ENCODE assay signal across 20 cellular contexts in the genomic region with DNA sequence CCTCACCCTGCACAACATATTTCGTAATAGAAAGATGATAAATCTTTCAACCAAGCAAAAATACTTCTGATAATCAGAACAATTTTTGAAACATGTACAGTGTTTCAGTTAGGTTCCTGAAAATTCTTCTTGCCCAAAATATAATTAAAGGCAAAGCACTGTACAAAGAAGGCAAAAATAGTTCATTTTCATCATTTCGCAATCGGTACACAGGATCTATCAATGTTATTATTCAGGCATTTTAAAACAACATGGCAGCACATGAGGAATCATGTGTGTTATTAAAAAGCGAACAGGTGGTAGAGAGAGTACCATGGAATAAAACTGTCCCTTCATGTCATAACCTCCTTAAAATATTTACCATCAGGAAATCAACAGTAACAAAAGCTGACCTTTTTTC.
DNase-seq lines count a peak whose midpoint lies in the region; ATAC-seq, FAIRE-seq and TF ChIP-seq lines count a peak whose summit lies in the region.
"Had no signal": no experiment of that assay in that cellular context is flagged by ENCODE, and none has a peak within 500 bp of the region (broad histone marks: within the 10 kb centered on the region; RNA-seq: fewer than 3 reads in every experiment).

No MANE protein-coding gene starts in this region.

- no peaks in the 10 kb centered on the region for H3K9me3 ChIP-seq in IMR-90 (ENCODE audit: control insufficient read depth, insufficient read depth, low read length)
- no peaks in the 10 kb centered on the region for H3K9me3 ChIP-seq in H1 (ENCODE audit: insufficient read depth in 2 of 2, low read depth in 1 of 2, low read length in 1 of 2)
- H3K9me3 ChIP-seq in right atrium auricular region, result no peaks in the 10 kb centered on the region
- H3K9me3 ChIP-seq: A549 had no signal

- H3K9ac ChIP-seq in IMR-90 (ENCODE audit: low read depth, low read length) (no peak overlapping the region), H1 (replicated peaks in 1 of 4; ENCODE audit: extremely low read depth in 1 of 4, low read depth in 3 of 4, low read length in 3 of 4) (no peak overlapping the region)

- no peaks in the 10 kb centered on the region for H3K79me2 ChIP-seq in H1 (ENCODE audit: control insufficient read depth in 1 of 2, insufficient read depth in 2 of 2, low read length in 2 of 2)

- no peaks in the 10 kb centered on the region for H3K9me3 Mint-ChIP-seq in activated T-helper 1 cell treated with anti-CD3 and anti-CD28 coated beads, Interleukin-12 subunit alpha, Interleukin-12 subunit beta, Interleukin-2, Interleukin-4 antibody, amounts not matched to agents 30 ng/mL and 10 ng/mL and 1 ng/mL, durations not matched to agents 14 hours and 24 hours and 36 hours
- H3K9me3 Mint-ChIP-seq: H9 had no signal

- H4K5ac ChIP-seq in IMR-90 (ENCODE audit: low read depth, low read length) (no peak overlapping the region), H1 (ENCODE audit: insufficient read length, low read depth, low read length) (no peak overlapping the region)

- TF ChIP-seq RAD21 in IMR-90 (IDR thresholded peaks at IDR 0.05; ENCODE audit: low read length) (no peak), H1 (IDR thresholded peaks at IDR 0.05 in 1 of 2, conservative IDR thresholded peaks at IDR 0.05 in 1 of 2; ENCODE audit: low read depth in 2 of 2, low read length in 2 of 2) (no peak)

- H3K23me2 ChIP-seq in H1 (ENCODE audit: low read depth, low read length), result no peaks in the 10 kb centered on the region; the same call in 1 of the 2 replicates

- no peak overlapping the region for H2BK5ac ChIP-seq in IMR-90 (ENCODE audit: low read depth, low read length, poor library complexity, severe bottlenecking)
- no peak overlapping the region for H2BK5ac ChIP-seq in H1 (ENCODE audit: low read depth, low read length)

- H3K4ac ChIP-seq in IMR-90 (ENCODE audit: low read depth, low read length), result no peak overlapping the region
- no peak overlapping the region for H3K4ac ChIP-seq in H1 (replicated peaks; ENCODE audit: insufficient read length, low read depth, low read length)

- H4K20me1 ChIP-seq in IMR-90 (ENCODE audit: insufficient read depth, low read length) (no peaks in the 10 kb centered on the region), H1 (replicated peaks in 1 of 2; ENCODE audit: control insufficient read depth in 1 of 2, insufficient read depth in 2 of 2, low read length in 2 of 2) (no peaks in the 10 kb centered on the region)

- no peak overlapping the region for H3K27ac ChIP-seq in IMR-90 (ENCODE audit: insufficient read depth, low read length)
- no peak overlapping the region for H3K27ac ChIP-seq in H1 (ENCODE audit: low read depth, low read length)
- no peak overlapping the region for H3K27ac ChIP-seq in right atrium auricular region
- H3K27ac ChIP-seq: A549 had no signal

- no peak overlapping the region for H2AFZ ChIP-seq in IMR-90 (replicated peaks; ENCODE audit: low read length, poor library complexity)
- no peak overlapping the region for H2AFZ ChIP-seq in H1 (ENCODE audit: low read length)

- H3K27me3 ChIP-seq in IMR-90 (ENCODE audit: control insufficient read depth, insufficient read depth, low read length), result no peaks in the 10 kb centered on the region
- H3K27me3 ChIP-seq in H1 (replicated peaks in 1 of 4; ENCODE audit: control insufficient read depth in 3 of 4, extremely low read depth in 1 of 4, insufficient read depth in 3 of 4, low read length in 3 of 4), result no peaks in the 10 kb centered on the region
- H3K27me3 ChIP-seq in right atrium auricular region, result no peaks in the 10 kb centered on the region

- no peak overlapping the region for H3K4me2 ChIP-seq in IMR-90 (ENCODE audit: low read depth, low read length)
- H3K4me2 ChIP-seq in H1 (ENCODE audit: insufficient read depth in 1 of 2, low read depth in 2 of 2, low read length in 2 of 2), result no peak overlapping the region
- H3K4me2 ChIP-seq: A549 had no signal

- H3K27me3 Mint-ChIP-seq in activated T-helper 1 cell treated with anti-CD3 and anti-CD28 coated beads, Interleukin-12 subunit alpha, Interleukin-12 subunit beta, Interleukin-2, Interleukin-4 antibody, amounts not matched to agents 30 ng/mL and 10 ng/mL and 1 ng/mL, durations not matched to agents 14 hours and 24 hours and 36 hours (ENCODE audit: insufficient read depth), result no peaks in the 10 kb centered on the region
- H3K27me3 Mint-ChIP-seq: CD4-positive, alpha-beta memory T cell had no signal

- H2BK20ac ChIP-seq in IMR-90 (ENCODE audit: low read depth, low read length), result no peak overlapping the region
- H2BK20ac ChIP-seq in H1 (ENCODE audit: low read length), result no peak overlapping the region

- H3K14ac ChIP-seq in IMR-90 (replicated peaks; ENCODE audit: low read depth, low read length) (no peak overlapping the region), H1 (ENCODE audit: insufficient read length) (no peak overlapping the region)

- FAIRE-seq in H1 (lab: Jason Lieb, UNC), result no peak
- FAIRE-seq: A549, GM12892 had no signal

- no peak overlapping the region for H3K4me3 Mint-ChIP-seq in activated T-helper 1 cell treated with anti-CD3 and anti-CD28 coated beads, Interleukin-12 subunit alpha, Interleukin-12 subunit beta, Interleukin-2, Interleukin-4 antibody, amounts not matched to agents 30 ng/mL and 10 ng/mL and 1 ng/mL, durations not matched to agents 14 hours and 24 hours and 36 hours
- H3K4me3 Mint-ChIP-seq: CD4-positive, alpha-beta memory T cell; H9 had no signal

- POLR2A ChIA-PET in IMR-90 (lab: Charles Lee; ENCODE audit: unreplicated experiment) (no interaction called here), H1 (lab: Charles Lee; ENCODE audit: partially characterized antibody) (interaction anchor here (1.0 kb wide), 1 partner anchor 16 kb away, joined by 3 read pairs; no protein-coding TSS in a partner anchor)

- H3K27ac Mint-ChIP-seq in activated T-helper 1 cell treated with anti-CD3 and anti-CD28 coated beads, Interleukin-12 subunit alpha, Interleukin-12 subunit beta, Interleukin-2, Interleukin-4 antibody, amounts not matched to agents 30 ng/mL and 10 ng/mL and 1 ng/mL, durations not matched to agents 14 hours and 24 hours and 36 hours, result no peak overlapping the region
- H3K27ac Mint-ChIP-seq: H9 had no signal

- H3K79me1 ChIP-seq in IMR-90 (ENCODE audit: low read depth in 1 of 2, low read length in 2 of 2) (no peaks in the 10 kb centered on the region), H1 (ENCODE audit: low read depth, low read length) (no peaks in the 10 kb centered on the region; the same call in 1 of the 2 replicates)

- no TSS peak for BruUV-seq in IMR-90 (replicated peaks; lab: Mats Ljungman, UMichigan)

- ATAC-seq in IMR-90 (ENCODE audit: low read depth), result no peak
- ATAC-seq in HG02763 (IDR thresholded peaks at IDR 0.05; ENCODE audit: unreplicated experiment), result no peak
- ATAC-seq: A549, HCT116 had no signal

- H3K36me3 ChIP-seq in IMR-90 (ENCODE audit: control insufficient read depth, insufficient read depth, low read length) (no peaks in the 10 kb centered on the region), H1 (ENCODE audit: control insufficient read depth in 2 of 4, insufficient read depth in 4 of 4, low read length in 3 of 4) (no peaks in the 10 kb centered on the region), right atrium auricular region (no peaks in the 10 kb centered on the region)

- TF ChIP-seq CTCF in AG10803 (conservative IDR thresholded peaks at IDR 0.05; ENCODE audit: low read length), result no peak
- no peak for TF ChIP-seq CTCF in IMR-90 (conservative IDR thresholded peaks at IDR 0.05; ENCODE audit: low read depth, low read length)
- TF ChIP-seq CTCF in H1 (IDR thresholded peaks at IDR 0.05; ENCODE audit: control extremely low read depth in 1 of 3, insufficient read depth in 1 of 3, low read depth in 1 of 3, low read length in 3 of 3), result no peak
- no peak for TF ChIP-seq CTCF in right atrium auricular region (IDR thresholded peaks at IDR 0.05)

- in situ Hi-C loops in IMR-90 (cut with MboI; ENCODE audit: low sequenced_read_pairs), result no loop called here

- H2BK12ac ChIP-seq in H1 (ENCODE audit: low read depth, low read length), result no peak overlapping the region

- H3K56ac ChIP-seq in IMR-90 (ENCODE audit: extremely low read depth, insufficient read depth, low read length), result no peak overlapping the region
- no peak overlapping the region for H3K56ac ChIP-seq in H1 (replicated peaks; ENCODE audit: insufficient read length, low read depth, low read length)

- H2BK15ac ChIP-seq in IMR-90 (ENCODE audit: low read depth, low read length), result no peak overlapping the region
- H2BK15ac ChIP-seq in H1 (ENCODE audit: low read length), result no peak overlapping the region

- no peak for TF ChIP-seq POLR2A in IMR-90 (IDR thresholded peaks at IDR 0.05; ENCODE audit: low read depth, low read length)
- no peak for TF ChIP-seq POLR2A in H1 (IDR thresholded peaks at IDR 0.05; ENCODE audit: control extremely low read depth in 1 of 2, low read depth in 2 of 2, low read length in 2 of 2)

- H3K18ac ChIP-seq in IMR-90 (ENCODE audit: low read depth, low read length) (no peak overlapping the region), H1 (ENCODE audit: extremely low read depth, low read length) (no peak overlapping the region)

- no peak overlapping the region for H3K23ac ChIP-seq in IMR-90 (ENCODE audit: low read depth, low read length)
- no peak overlapping the region for H3K23ac ChIP-seq in H1 (ENCODE audit: insufficient read length)

- DNase-seq in AG10803 (ENCODE audit: low read depth) (peak; percentile 36), IMR-90 (no peak), H1 (ENCODE audit: low read depth in 1 of 2, low spot score in 2 of 2) (no peak), right atrium auricular region (ENCODE audit: low spot score) (no peak)
- no peak for DNase-seq in activated T-helper 1 cell treated with anti-CD3 and anti-CD28 coated beads, Interleukin-12 subunit alpha, Interleukin-12 subunit beta, Interleukin-2, Interleukin-4 antibody, amounts not matched to agents 30 ng/mL and 10 ng/mL and 1 ng/mL, durations not matched to agents 14 hours and 24 hours and 36 hours (ENCODE audit: low spot score)
- DNase-seq: 8988T; ACHN; C1 segment of cervical spinal cord; Calu3; CD4-positive, alpha-beta memory T cell; COR-L47; DMS53; DMS79 treated with DMSO at 0.1 percent for 48 hours; GF-D8; GOT3; H9 had no signal

- H4K8ac ChIP-seq in IMR-90 (ENCODE audit: low read depth in 2 of 2, low read length in 2 of 2), result no peak overlapping the region
- no peak overlapping the region for H4K8ac ChIP-seq in H1 (ENCODE audit: extremely low read depth, insufficient read depth, low read length)

- no peaks in the 10 kb centered on the region for H3K9me1 ChIP-seq in IMR-90 (ENCODE audit: insufficient read depth, low read length)

- no peak overlapping the region for H2AK9ac ChIP-seq in IMR-90 (replicated peaks; ENCODE audit: low read depth, low read length, poor library complexity)

- intact Hi-C loops in IMR-90 (cut with micrococcal nuclease), result no loop called here
- intact Hi-C loops in activated T-helper 1 cell treated with anti-CD3 and anti-CD28 coated beads, Interleukin-12 subunit alpha, Interleukin-12 subunit beta, Interleukin-2, Interleukin-4 antibody, amounts not matched to agents 30 ng/mL and 10 ng/mL and 1 ng/mL, durations not matched to agents 14 hours and 24 hours and 36 hours (cut with micrococcal nuclease), result no loop called here

- dilution Hi-C loops in IMR-90 (cut with HindIII; ENCODE audit: low sequenced_read_pairs, unreplicated experiment), result no loop called here

- WGBS in IMR-90 (ENCODE audit: extremely low coverage in 2 of 2, insufficient read length in 1 of 2), 2 experiments, result no CpG with 5 or more reads among the region's 4 CpGs
- WGBS in H1 (ENCODE audit: extremely low coverage in 1 of 2, insufficient coverage in 1 of 2, insufficient read length in 1 of 2, insufficient replicate concordance in 2 of 2, low coverage in 1 of 2, low lambda C conversion rate in 2 of 2, missing lambda C conversion rate in 1 of 2), 2 experiments, result 94% methylated on average over 4 of the region's 4 CpGs; no CpG with 5 or more reads in 1 of the 2 experiments

- H4K91ac ChIP-seq in IMR-90 (ENCODE audit: insufficient read depth, low read depth, low read length) (no peak overlapping the region), H1 (replicated peaks; ENCODE audit: insufficient read length, low read length) (no peak overlapping the region)

- no peak for TF ChIP-seq EP300 in H1 (IDR thresholded peaks at IDR 0.05; ENCODE audit: borderline replicate concordance in 1 of 2, low read depth in 2 of 2, low read length in 2 of 2)

- H3K4me1 ChIP-seq in IMR-90 (ENCODE audit: control insufficient read depth, insufficient read depth, low read length) (no peaks in the 10 kb centered on the region), H1 (replicated peaks in 1 of 4; ENCODE audit: control insufficient read depth in 3 of 4, insufficient read depth in 4 of 4, low read length in 3 of 4) (0 out of 7 replicates have a peak, but pooled peaks cover 0 to 3% (median 0%) of the 10 kb centered on the region in 4 experiments), right atrium auricular region (no peaks in the 10 kb centered on the region)
- H3K4me1 ChIP-seq: A549 had no signal

- no peaks in the 10 kb centered on the region for H3K36me3 Mint-ChIP-seq in activated T-helper 1 cell treated with anti-CD3 and anti-CD28 coated beads, Interleukin-12 subunit alpha, Interleukin-12 subunit beta, Interleukin-2, Interleukin-4 antibody, amounts not matched to agents 30 ng/mL and 10 ng/mL and 1 ng/mL, durations not matched to agents 14 hours and 24 hours and 36 hours (ENCODE audit: low read depth)

- H2BK120ac ChIP-seq in IMR-90 (ENCODE audit: low read depth, low read length) (no peak overlapping the region), H1 (replicated peaks; ENCODE audit: low read depth, low read length) (no peak overlapping the region)

- CTCF ChIA-PET in IMR-90 (lab: Yijun Ruan, JAX), result interaction anchor here (0.6 kb wide), 1 partner anchor 435 kb away, joined by 7 read pairs; no protein-coding TSS in a partner anchor
- CTCF ChIA-PET in H1 (lab: Charles Lee; ENCODE audit: partially characterized antibody), result interaction anchor here (1.2 kb wide), 1 partner anchor 428 kb away, joined by 3 read pairs; no protein-coding TSS in a partner anchor

- no peaks in the 10 kb centered on the region for H3K4me1 Mint-ChIP-seq in activated T-helper 1 cell treated with anti-CD3 and anti-CD28 coated beads, Interleukin-12 subunit alpha, Interleukin-12 subunit beta, Interleukin-2, Interleukin-4 antibody, amounts not matched to agents 30 ng/mL and 10 ng/mL and 1 ng/mL, durations not matched to agents 14 hours and 24 hours and 36 hours (ENCODE audit: low read depth)

- H2AK5ac ChIP-seq in IMR-90 (ENCODE audit: low read depth, low read length) (no peak overlapping the region), H1 (ENCODE audit: low read depth, low read length) (no peak overlapping the region)

- H3K4me3 ChIP-seq in AG10803 (ENCODE audit: low read length) (no peak overlapping the region), IMR-90 (ENCODE audit: insufficient read depth, low read depth, low read length) (no peak overlapping the region), H1 (ENCODE audit: extremely low read depth in 1 of 4, insufficient read depth in 2 of 4, low read depth in 3 of 4, low read length in 4 of 4) (no peak overlapping the region), right atrium auricular region (no peak overlapping the region)
- H3K4me3 ChIP-seq: A549 had no signal
